ENCODE assay signal across 14 cellular contexts in the genomic region with DNA sequence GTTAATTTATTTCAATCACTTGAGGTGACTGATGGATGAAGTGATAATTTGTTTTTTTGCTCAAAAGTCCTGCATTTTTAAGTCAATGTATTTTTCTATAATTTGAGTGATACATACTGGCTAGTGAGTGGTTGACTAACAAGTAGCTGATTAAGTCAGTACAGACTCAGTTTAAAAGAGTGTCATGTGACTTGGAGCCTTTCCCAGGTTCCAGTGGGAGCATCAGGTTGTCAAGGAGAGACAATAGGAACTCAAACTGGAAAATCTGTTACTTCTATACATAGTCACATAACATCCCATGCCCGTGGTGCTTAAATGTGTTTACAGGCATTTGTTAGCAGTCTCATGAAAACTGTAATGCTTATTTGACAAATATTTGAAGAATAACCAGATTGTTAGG.
A peak's percentile ranks its signal among the peaks of the same experiment; 100 is the strongest.
DNase-seq lines count a peak whose midpoint lies in the region; ATAC-seq and TF ChIP-seq lines count a peak whose summit lies in the region.
"Had no signal": no experiment of that assay in that cellular context is flagged by ENCODE, and none has a peak within 500 bp of the region (broad histone marks: within the 10 kb centered on the region; RNA-seq: fewer than 3 reads in every experiment).

No MANE protein-coding gene starts in this region.

- H3K4me1 Mint-ChIP-seq in endothelial cell (ENCODE audit: unreplicated experiment), result no peaks in the 10 kb centered on the region

- H3K27me3 Mint-ChIP-seq in endothelial cell (ENCODE audit: unreplicated experiment), result no peaks in the 10 kb centered on the region
- H3K27me3 Mint-ChIP-seq: activated CD4-positive, alpha-beta T cell treated with anti-CD3 and anti-CD28 coated beads, Interleukin-2, amount 10 ng/mL, durations not matched to agents 7 days and 5 days had no signal

- no peak for TF ChIP-seq CTCF in endothelial cell (IDR thresholded peaks at IDR 0.05; ENCODE audit: unreplicated experiment)

- peak; percentile 38 for DNase-seq in EH (ENCODE audit: low read depth)
- peak; percentile 9 for DNase-seq in NCI-H2029 treated with DMSO at 0.1 percent for 48 hours (lab: John Stamatoyannopoulos, UW)
- peak; percentile 68 for DNase-seq in cerebellum (ENCODE audit: low spot score)
- peak; percentile 42 for DNase-seq in kidney tubule cell (ENCODE audit: low spot score)
- DNase-seq in retina, result no peak
- DNase-seq in effector CD8-positive, alpha-beta T cell (lab: John Stamatoyannopoulos, UW), result no peak
- no peak for DNase-seq in endothelial cell (ENCODE audit: low spot score)
- DNase-seq: activated CD4-positive, alpha-beta T cell treated with anti-CD3 and anti-CD28 coated beads, Interleukin-2, amount 10 ng/mL, durations not matched to agents 7 days and 5 days; activated naive CD4-positive, alpha-beta T cell treated with Interleukin-2 at 50 U/mL for 16 hours; effector memory CD4-positive, alpha-beta T cell; NCI-H524 had no signal

- ATAC-seq in GM21825 (IDR thresholded peaks at IDR 0.05; ENCODE audit: unreplicated experiment), result no peak
- ATAC-seq: GM12878 had no signal

- no peak overlapping the region for H3K4me3 Mint-ChIP-seq in endothelial cell (ENCODE audit: unreplicated experiment)
- H3K4me3 Mint-ChIP-seq: activated CD4-positive, alpha-beta T cell treated with anti-CD3 and anti-CD28 coated beads, Interleukin-2, amount 10 ng/mL, durations not matched to agents 7 days and 5 days; nephron had no signal

- no peak overlapping the region for H3K27ac Mint-ChIP-seq in endothelial cell (ENCODE audit: unreplicated experiment)
- H3K27ac Mint-ChIP-seq: activated CD4-positive, alpha-beta T cell treated with anti-CD3 and anti-CD28 coated beads, Interleukin-2, amount 10 ng/mL, durations not matched to agents 7 days and 5 days; nephron had no signal

- no peaks in the 10 kb centered on the region for H3K9me3 Mint-ChIP-seq in endothelial cell (ENCODE audit: unreplicated experiment)
- H3K9me3 Mint-ChIP-seq: nephron had no signal

- H3K36me3 Mint-ChIP-seq in endothelial cell (ENCODE audit: low read depth, unreplicated experiment), result no peaks in the 10 kb centered on the region

Comparison
In these comparisons a context has a peak if more than half of its experiments do, and no peak if none do; other contexts are left out.
1. DNase-seq: peak in EH (single experiment), NCI-H2029 treated with DMSO at 0.1 percent for 48 hours (single experiment), cerebellum (single experiment) and kidney tubule cell (single experiment); none in retina (single experiment), effector CD8-positive, alpha-beta T cell (single experiment) and endothelial cell (single experiment).